Comparison of ENCODE assay signal across 8 cellular contexts in genomic region chr2:105235388-105236059, GRCh38. TPM values are rescaled to one million over a fixed set of nuclear protein-coding genes. Genes with fewer than 3 reads are reported as not detected.
DNase-seq lines count a peak whose midpoint lies in the region; ATAC-seq and TF ChIP-seq lines count a peak whose summit lies in the region.

No MANE protein-coding gene starts in this region.

- TF ChIP-seq CTCF in sigmoid colon (IDR thresholded peaks at IDR 0.05): peak in 3 of 4 experiments; percentile 38 to 56 (median 54)

- no peaks in the 10 kb centered on the region for H3K9me3 Mint-ChIP-seq in T-cell

- H3K36me3 Mint-ChIP-seq in T-cell: no peaks in the 10 kb centered on the region

- no peak overlapping the region for H3K27ac Mint-ChIP-seq in T-cell

- H3K4me3 Mint-ChIP-seq in T-cell: no peak overlapping the region

- H3K9me3 ChIP-seq in sigmoid colon: no peaks in the 10 kb centered on the region

- no peak for TF ChIP-seq POLR2A in sigmoid colon (IDR thresholded peaks at IDR 0.05)

- peaks cover 0 to 17% (median 0%) of the 10 kb centered on the region in 3 donors for H3K27me3 ChIP-seq in sigmoid colon

- POLR2A ChIA-PET in HEK293T (lab: Yijun Ruan, JAX) (no interaction called here), T-cell (lab: Charles Lee) (no interaction called here)

- intact Hi-C loops in sigmoid colon (cut with DNase I): no loop called here

- ATAC-seq in T-cell (replicated peaks in 1 of 4) (peak; percentile 22 to 63 (median 54)), GM21423 (IDR thresholded peaks at IDR 0.05; ENCODE audit: unreplicated experiment) (no peak)

- peaks cover 5 to 25% (median 21%) of the 10 kb centered on the region in 3 donors for H3K4me1 Mint-ChIP-seq in T-cell

- peaks cover 0 to 9% (median 0%) of the 10 kb centered on the region in 4 donors for H3K4me1 ChIP-seq in sigmoid colon

- no peak overlapping the region for H3K27ac ChIP-seq in sigmoid colon

- DNase-seq in ELR (ENCODE audit: low read depth): peak; percentile 90
- peak; percentile 54 for DNase-seq in HEK293T (ENCODE audit: extremely low spot score)
- peak; percentile 71 for DNase-seq in NCI-H146 (lab: John Stamatoyannopoulos, UW)
- peak in 32 of 34 experiments; percentile 4 to 63 (median 38) for DNase-seq in T-cell
- peak in 48 of 56 donors; percentile 8 to 88 (median 31) for DNase-seq in amygdala (lab: John Stamatoyannopoulos, UW)
- DNase-seq in hippocampal formation (lab: John Stamatoyannopoulos, UW): peak; percentile 34 to 73
- DNase-seq in sigmoid colon: no peak

- H3K4me3 ChIP-seq in sigmoid colon: no peak overlapping the region

- 13 to 16% methylated on average over 12 of the region's 12 CpGs for WGBS in sigmoid colon, 2 donors

- no peaks in the 10 kb centered on the region for H3K36me3 ChIP-seq in sigmoid colon

- H3K27me3 Mint-ChIP-seq in T-cell: peaks cover 0 to 4% of the 10 kb centered on the region in 2 donors

- TF ChIP-seq EP300 in sigmoid colon (IDR thresholded peaks at IDR 0.05): no peak

- CTCF ChIA-PET in HEK293T (lab: Yijun Ruan, JAX): interaction anchor here (0.7 to 2.3 kb wide), 10 partner anchors 8 to 130 kb away, joined by 3 to 35 read pairs (median 4); no protein-coding TSS in a partner anchor
- CTCF ChIA-PET in T-cell (lab: Charles Lee): interaction anchor here (0.8 to 6.7 kb wide), 4 partner anchors 11 to 121 kb away, joined by 3 to 46 read pairs (median 20); no protein-coding TSS in a partner anchor

TF ChIP-seq in HEK293T, 16 proteins besides CTCF, POLR2A, EP300 and RAD21:
- TF ChIP-seq ZNF384 (IDR thresholded peaks at IDR 0.05): no peak
- TF ChIP-seq, protein P1, sequence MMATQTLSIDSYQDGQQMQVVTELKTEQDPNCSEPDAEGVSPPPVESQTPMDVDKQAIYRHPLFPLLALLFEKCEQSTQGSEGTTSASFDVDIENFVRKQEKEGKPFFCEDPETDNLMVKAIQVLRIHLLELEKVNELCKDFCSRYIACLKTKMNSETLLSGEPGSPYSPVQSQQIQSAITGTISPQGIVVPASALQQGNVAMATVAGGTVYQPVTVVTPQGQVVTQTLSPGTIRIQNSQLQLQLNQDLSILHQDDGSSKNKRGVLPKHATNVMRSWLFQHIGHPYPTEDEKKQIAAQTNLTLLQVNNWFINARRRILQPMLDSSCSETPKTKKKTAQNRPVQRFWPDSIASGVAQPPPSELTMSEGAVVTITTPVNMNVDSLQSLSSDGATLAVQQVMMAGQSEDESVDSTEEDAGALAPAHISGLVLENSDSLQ (IDR thresholded peaks at IDR 0.05): no peak
- TF ChIP-seq HDGF (IDR thresholded peaks at IDR 0.05; ENCODE audit: borderline replicate concordance): no peak
- TF ChIP-seq FOXA1 (IDR thresholded peaks at IDR 0.05): no peak
- TF ChIP-seq FOXK2 (IDR thresholded peaks at IDR 0.05): no peak
- no peak for TF ChIP-seq ELF4 (IDR thresholded peaks at IDR 0.05)
- no peak for TF ChIP-seq CTBP1 (IDR thresholded peaks at IDR 0.05; ENCODE audit: borderline replicate concordance)
- TF ChIP-seq TARDBP (IDR thresholded peaks at IDR 0.05): no peak
- TF ChIP-seq FOXM1 (IDR thresholded peaks at IDR 0.05; ENCODE audit: borderline replicate concordance): no peak
- no peak for TF ChIP-seq L3MBTL2 (conservative IDR thresholded peaks at IDR 0.05)
- no peak for TF ChIP-seq LEF1 (IDR thresholded peaks at IDR 0.05; ENCODE audit: borderline replicate concordance)
- no peak for TF ChIP-seq SUZ12 (IDR thresholded peaks at IDR 0.05)

RNA-seq across cellular contexts. Expression of gene GPR45, which starts 6.0 kb away (rescaled TPM):
- total RNA-seq in T-cell (not detected), sigmoid colon (not detected)
- polyA plus RNA-seq in sigmoid colon: not detected
